In genomic region chr15:51266548-51266947, GRCh38 we compare ENCODE assay signal across 1 cellular context.
TF ChIP-seq lines count a peak whose summit lies in the region.

No MANE protein-coding gene starts in this region.

TF ChIP-seq in WTC11, 78 proteins besides CTCF, POLR2A, EP300 and RAD21 (continued from another document):
- TF ChIP-seq IRF1 (CRISPR knock-in tag; IDR thresholded peaks at IDR 0.05) (no peak), FOXK1 (CRISPR knock-in tag; IDR thresholded peaks at IDR 0.05) (no peak), CREB1 (CRISPR knock-in tag; IDR thresholded peaks at IDR 0.05) (no peak), ELF4 (CRISPR knock-in tag; IDR thresholded peaks at IDR 0.05; ENCODE audit: low read depth) (no peak), MLX (CRISPR knock-in tag; IDR thresholded peaks at IDR 0.05) (no peak), ZNF138 (CRISPR knock-in tag; conservative IDR thresholded peaks at IDR 0.05) (no peak), ZNF219 (CRISPR knock-in tag; IDR thresholded peaks at IDR 0.05; ENCODE audit: borderline replicate concordance) (no peak), SMAD3 (CRISPR knock-in tag; IDR thresholded peaks at IDR 0.05; ENCODE audit: borderline replicate concordance) (no peak), NR3C1 (CRISPR knock-in tag; conservative IDR thresholded peaks at IDR 0.05; ENCODE audit: low read depth) (no peak), ZNF121 (CRISPR knock-in tag; IDR thresholded peaks at IDR 0.05) (no peak), SMAD4 (CRISPR knock-in tag; IDR thresholded peaks at IDR 0.05) (no peak)
